In genomic region chr6:158647501-158647900, GRCh38 we compare ENCODE assay signal across 1 cellular context.
TF ChIP-seq lines count a peak whose summit lies in the region.

No MANE protein-coding gene starts in this region.

TF ChIP-seq in HepG2, 621 proteins besides CTCF, POLR2A, EP300 and RAD21 (continued from another document):
- TF ChIP-seq ZNF644 (CRISPR knock-in tag; IDR thresholded peaks at IDR 0.05; ENCODE audit: low read depth) (no peak), CREM (IDR thresholded peaks at IDR 0.05) (no peak), CREM (CRISPR knock-in tag; IDR thresholded peaks at IDR 0.05) (no peak), NFKB2 (CRISPR knock-in tag; IDR thresholded peaks at IDR 0.05; ENCODE audit: borderline replicate concordance) (no peak), ZNF816 (CRISPR knock-in tag; IDR thresholded peaks at IDR 0.05; ENCODE audit: borderline replicate concordance) (no peak), EEA1 (CRISPR knock-in tag; IDR thresholded peaks at IDR 0.05; ENCODE audit: borderline replicate concordance) (no peak), GTF3A (CRISPR knock-in tag; conservative IDR thresholded peaks at IDR 0.05) (no peak)
